In the genomic region with DNA sequence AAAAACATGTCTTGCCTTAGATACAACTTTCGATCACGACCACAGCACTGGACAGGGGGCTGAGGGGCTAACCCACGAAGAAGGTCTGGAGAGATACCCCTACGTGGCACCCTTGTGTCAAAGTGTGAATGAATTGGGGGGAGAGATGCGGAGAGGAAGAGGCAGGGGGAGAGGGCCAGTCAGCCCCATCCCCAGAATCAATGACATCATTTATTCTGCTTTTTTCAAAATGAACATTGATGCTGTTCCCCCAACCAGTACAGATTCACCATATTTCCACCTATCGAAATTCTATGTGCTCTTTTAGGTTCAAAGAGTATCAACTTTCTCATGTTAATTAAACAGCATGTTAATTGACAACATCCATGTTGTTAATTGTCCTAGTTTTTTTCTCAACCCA, we compare ENCODE assay signal across 19 cellular contexts. TPM values are rescaled to one million over a fixed set of nuclear protein-coding genes. Genes with fewer than 3 reads are reported as not detected.
DNase-seq lines count a peak whose midpoint lies in the region; ATAC-seq, FAIRE-seq and TF ChIP-seq lines count a peak whose summit lies in the region.
"Had no signal": no experiment of that assay in that cellular context is flagged by ENCODE, and none has a peak within 500 bp of the region (broad histone marks: within the 10 kb centered on the region; RNA-seq: fewer than 3 reads in every experiment).

No MANE protein-coding gene starts in this region.

- no peak for FAIRE-seq in HepG2 (lab: Jason Lieb, UNC)
- FAIRE-seq: G401.6, H1 had no signal

- H3K4me3 Mint-ChIP-seq in T-helper 17 cell (no peak overlapping the region), chondrocyte (ENCODE audit: unreplicated experiment) (no peak overlapping the region), Caco-2 (ENCODE audit: unreplicated experiment) (no peak overlapping the region)
- no peak overlapping the region for H3K4me3 Mint-ChIP-seq in effector memory CD8-positive, alpha-beta T cell
- H3K4me3 Mint-ChIP-seq: CD4-positive, alpha-beta T cell had no signal

- no peak overlapping the region for H3K4me3 ChIP-seq in HepG2 (replicated peaks in 1 of 3; ENCODE audit: insufficient read depth in 1 of 3, low read depth in 2 of 3, low read length in 3 of 3)
- H3K4me3 ChIP-seq in right lobe of liver: no peak overlapping the region
- no peak overlapping the region for H3K4me3 ChIP-seq in Caco-2 (ENCODE audit: low read depth, low read length)
- H3K4me3 ChIP-seq: Peyer's patch had no signal

- H3K27me3 ChIP-seq in HepG2 (ENCODE audit: control insufficient read depth in 1 of 2, insufficient read depth in 2 of 2, low read length in 2 of 2): no peaks in the 10 kb centered on the region
- no peaks in the 10 kb centered on the region for H3K27me3 ChIP-seq in right lobe of liver
- no peaks in the 10 kb centered on the region for H3K27me3 ChIP-seq in Caco-2 (replicated peaks; ENCODE audit: control insufficient read depth, insufficient read depth, low read length)
- H3K27me3 ChIP-seq: Peyer's patch had no signal

- ATAC-seq in HepG2 (no peak), right lobe of liver (no peak), T-helper 17 cell (no peak)
- ATAC-seq in effector memory CD8-positive, alpha-beta T cell (replicated peaks): no peak

- 93% methylated on average over 6 of the region's 6 CpGs for WGBS in HepG2 (ENCODE audit: low lambda C conversion rate)
- 96% methylated on average over 6 of the region's 6 CpGs for WGBS in right lobe of liver (ENCODE audit: insufficient coverage, low coverage, low lambda C conversion rate, missing lambda C conversion rate)

- H3K4me1 Mint-ChIP-seq in T-helper 17 cell (peaks cover 17% of the 10 kb centered on the region), chondrocyte (ENCODE audit: low read depth) (peaks cover 41% of the 10 kb centered on the region), Caco-2 (ENCODE audit: low read depth, unreplicated experiment) (peaks cover 6% of the 10 kb centered on the region)
- H3K4me1 Mint-ChIP-seq in effector memory CD8-positive, alpha-beta T cell (ENCODE audit: low read depth in 2 of 2): peaks cover 19% of the 10 kb centered on the region in 2 donors

- H3K36me3 ChIP-seq in HepG2 (replicated peaks in 1 of 2; ENCODE audit: control insufficient read depth in 1 of 2, insufficient read depth in 2 of 2, low read length in 2 of 2): peaks cover 10 to 74% of the 10 kb centered on the region in 2 experiments
- no peaks in the 10 kb centered on the region for H3K36me3 ChIP-seq in right lobe of liver
- no peaks in the 10 kb centered on the region; the same call in 1 of the 2 replicates for H3K36me3 ChIP-seq in Caco-2 (ENCODE audit: control insufficient read depth, insufficient read depth, low read length)

- H4K20me1 ChIP-seq in HepG2 (ENCODE audit: insufficient read depth, low read length): peaks cover 9% of the 10 kb centered on the region; the same call in 1 of the 2 replicates

- H3K27ac Mint-ChIP-seq in T-helper 17 cell (peak overlapping the region; percentile 32), chondrocyte (ENCODE audit: unreplicated experiment) (peak overlapping the region; percentile 20), Caco-2 (ENCODE audit: unreplicated experiment) (no peak overlapping the region)
- H3K27ac Mint-ChIP-seq in effector memory CD8-positive, alpha-beta T cell: peak overlapping the region in 1 of 2 donors; percentile 27
- H3K27ac Mint-ChIP-seq: CD4-positive, alpha-beta T cell had no signal

- in situ Hi-C loops in HepG2 (cut with HindIII; ENCODE audit: extremely low pct_ligation_motif_present, low pct_unique_long_range_greater_than_20kb): no loop called here

- H3K36me3 Mint-ChIP-seq in T-helper 17 cell (ENCODE audit: low read depth) (peaks cover 8% of the 10 kb centered on the region), chondrocyte (ENCODE audit: low read depth) (peaks cover 15% of the 10 kb centered on the region), Caco-2 (ENCODE audit: insufficient read depth, unreplicated experiment) (peaks cover 7% of the 10 kb centered on the region)
- H3K36me3 Mint-ChIP-seq in effector memory CD8-positive, alpha-beta T cell (ENCODE audit: insufficient read depth): peaks cover 7% of the 10 kb centered on the region

- no peak overlapping the region for H2AFZ ChIP-seq in HepG2 (ENCODE audit: low read length)

- H3K4me1 ChIP-seq in HepG2 (ENCODE audit: insufficient read depth, low read length) (peaks cover 31% of the 10 kb centered on the region), right lobe of liver (peaks cover 0 to 9% (median 3%) of the 10 kb centered on the region in 4 donors), Caco-2 (no peaks in the 10 kb centered on the region)

- TF ChIP-seq EP300 in HepG2 (IDR thresholded peaks at IDR 0.05; ENCODE audit: low read depth in 2 of 2, low read length in 2 of 2): no peak
- TF ChIP-seq EP300 in HepG2 (CRISPR knock-in tag; IDR thresholded peaks at IDR 0.05; ENCODE audit: borderline replicate concordance): no peak

- intact Hi-C loops in HepG2 (cut with micrococcal nuclease; ENCODE audit: unreplicated experiment) (no loop called here), right lobe of liver (cut with DNase I) (no loop called here), Caco-2 (cut with micrococcal nuclease; ENCODE audit: unreplicated experiment) (no loop called here)

- CTCF ChIA-PET in HepG2 (lab: Yijun Ruan, JAX; ENCODE audit: low intra/inter-chr PET ratio, low total read pairs) (no interaction called here), Caco-2 (lab: Charles Lee) (no interaction called here)

- DNase-seq in HepG2 (ENCODE audit: low spot score) (no peak), right lobe of liver (no peak), T-helper 17 cell (no peak), chondrocyte (ENCODE audit: low spot score) (no peak), DMS79 treated with DMSO at 0.1 percent for 48 hours (lab: John Stamatoyannopoulos, UW) (no peak), NCI-H446 treated with DMSO at 0.1 percent for 48 hours (lab: John Stamatoyannopoulos, UW) (no peak), Caco-2 (no peak)
- DNase-seq in effector memory CD8-positive, alpha-beta T cell: no peak
- DNase-seq: 8988T; CD4-positive, alpha-beta T cell; DMS53; HCEC 1CT; NCI-H2029; NCI-H526 treated with DMSO at 0.1 percent for 48 hours; Peyer's patch; SIG-M5; SK-N-SH had no signal

- no peaks in the 10 kb centered on the region for H3K27me3 Mint-ChIP-seq in T-helper 17 cell
- no peaks in the 10 kb centered on the region for H3K27me3 Mint-ChIP-seq in chondrocyte (ENCODE audit: low read depth)
- H3K27me3 Mint-ChIP-seq in effector memory CD8-positive, alpha-beta T cell: no peaks in the 10 kb centered on the region
- H3K27me3 Mint-ChIP-seq in Caco-2 (ENCODE audit: insufficient read depth, unreplicated experiment): no peaks in the 10 kb centered on the region
- H3K27me3 Mint-ChIP-seq: CD4-positive, alpha-beta T cell had no signal

- H3K9me3 Mint-ChIP-seq in chondrocyte (ENCODE audit: low read depth) (no peaks in the 10 kb centered on the region), Caco-2 (ENCODE audit: unreplicated experiment) (no peaks in the 10 kb centered on the region)
- H3K9me3 Mint-ChIP-seq in effector memory CD8-positive, alpha-beta T cell: no peaks in the 10 kb centered on the region
- H3K9me3 Mint-ChIP-seq: CD4-positive, alpha-beta T cell had no signal

- POLR2A ChIA-PET in HepG2 (lab: Yijun Ruan, JAX) (no interaction called here), Caco-2 (lab: Charles Lee) (no interaction called here)

- TF ChIP-seq POLR2A in HepG2 (IDR thresholded peaks at IDR 0.05; ENCODE audit: insufficient read depth in 1 of 2, low read depth in 2 of 2, low read length in 2 of 2) (no peak), right lobe of liver (IDR thresholded peaks at IDR 0.05) (no peak)

- no peak for TF ChIP-seq RAD21 in HepG2 (CRISPR knock-in tag; IDR thresholded peaks at IDR 0.05)

- TF ChIP-seq CTCF in HepG2 (CRISPR knock-in tag; IDR thresholded peaks at IDR 0.05) (no peak), right lobe of liver (IDR thresholded peaks at IDR 0.05) (no peak), chondrocyte (IDR thresholded peaks at IDR 0.05) (no peak), Caco-2 (IDR thresholded peaks at IDR 0.05; ENCODE audit: insufficient read depth in 1 of 2, low read depth in 1 of 2, low read length in 1 of 2, severe bottlenecking in 1 of 2, unreplicated experiment in 1 of 2) (no peak)

- BruUV-seq in HepG2 (replicated peaks; lab: Mats Ljungman, UMichigan) (no TSS peak), Caco-2 (replicated peaks; lab: Mats Ljungman, UMichigan) (no TSS peak)

- H3K9ac ChIP-seq in HepG2 (ENCODE audit: insufficient read depth, low read depth, low read length): no peak overlapping the region
- H3K9ac ChIP-seq: SK-N-SH had no signal

- no peaks in the 10 kb centered on the region for H3K9me3 ChIP-seq in HepG2 (ENCODE audit: low read length)
- no peaks in the 10 kb centered on the region for H3K9me3 ChIP-seq in right lobe of liver
- H3K9me3 ChIP-seq in T-helper 17 cell (ENCODE audit: control insufficient read depth, low read length, poor library complexity, severe bottlenecking): no peaks in the 10 kb centered on the region
- H3K9me3 ChIP-seq in Caco-2: no peaks in the 10 kb centered on the region
- H3K9me3 ChIP-seq: Peyer's patch, SK-N-SH had no signal

- H3K4me2 ChIP-seq in HepG2 (ENCODE audit: low read depth, low read length): no peak overlapping the region
- H3K4me2 ChIP-seq: SK-N-SH had no signal

- H3K79me2 ChIP-seq in HepG2 (ENCODE audit: insufficient read depth, low read length): peaks cover 3% of the 10 kb centered on the region

- no peak overlapping the region for H3K27ac ChIP-seq in HepG2 (ENCODE audit: extremely low read length, insufficient read depth, low read length)
- H3K27ac ChIP-seq in right lobe of liver: no peak overlapping the region
- H3K27ac ChIP-seq: Peyer's patch had no signal

RNA-seq across cellular contexts. Expression of gene DAP, which starts 32.4 kb away (rescaled TPM):
- total RNA-seq in HepG2 (2016; rRNA removed; fragmentation: Illumina TruSeq; extraction: Trizol) (22.0 and 51.2 TPM in 2 replicates), right lobe of liver (100 to 1,000 TPM in 4 of 6 experiments, 10 to 100 TPM in 2; 97.0 to 126 (median 104) TPM), T-helper 17 cell (10 to 100 TPM; 40.1 to 54.5 TPM), chondrocyte (210 to 235 TPM (median 234 TPM) in 3 replicates), Caco-2 (2022) (74.7 and 77.6 TPM in 2 replicates)
- 19.5 and 20.1 TPM in 2 replicates for total RNA-seq in HepG2 (2016; cell fraction: cytosol; rRNA removed; fragmentation: Illumina TruSeq; extraction: Trizol; ENCODE audit: low read depth)
- 20.5 and 51.1 TPM in 2 replicates for total RNA-seq in HepG2 (2016; cell fraction: insoluble cytoplasmic fraction; rRNA removed; fragmentation: Illumina TruSeq; extraction: Trizol)
- total RNA-seq in HepG2 (2016; cell fraction: membrane; rRNA removed; fragmentation: Illumina TruSeq; extraction: Trizol): 87.7 and 89.8 TPM in 2 replicates
- total RNA-seq in HepG2 (2016; cell fraction: nucleus; rRNA removed; fragmentation: Illumina TruSeq; extraction: Trizol): 30.0 and 39.7 TPM in 2 replicates
- polyA plus RNA-seq in HepG2 (2011; rRNA removed): 54.3 and 57.5 TPM in 2 replicates
- 82.9 and 92.2 TPM in 2 replicates for polyA plus RNA-seq in HepG2 (2011; cell fraction: cytosol; rRNA removed)
- 34.1 and 35.5 TPM in 2 replicates for polyA plus RNA-seq in HepG2 (2011; cell fraction: nucleus; rRNA removed)
- 98.8 and 102 TPM in 2 replicates for polyA plus RNA-seq in HepG2 (2012)
- polyA plus RNA-seq in HepG2 (2016; cell fraction: cytosol; fragmentation: Illumina TruSeq; extraction: Trizol; ENCODE audit: low read depth): 88.2 and 107 TPM in 2 replicates
- polyA plus RNA-seq in HepG2 (2016; cell fraction: insoluble cytoplasmic fraction; fragmentation: Illumina TruSeq; extraction: Trizol; ENCODE audit: low read depth): 112 and 139 TPM in 2 replicates
- polyA plus RNA-seq in HepG2 (2016; cell fraction: membrane; fragmentation: Illumina TruSeq; extraction: Trizol; ENCODE audit: low read depth): 175 and 183 TPM in 2 replicates
- polyA plus RNA-seq in HepG2 (2016; cell fraction: nucleus; fragmentation: Illumina TruSeq; extraction: Trizol; ENCODE audit: insufficient read depth, low read depth): 80.5 and 81.6 TPM in 2 replicates
- 58.7 and 66.7 TPM in 2 replicates for polyA minus RNA-seq in HepG2 (2011; rRNA and poly(A)+ RNA removed; ENCODE audit: low replicate concordance)
- 50.0 and 52.9 TPM in 2 replicates for polyA minus RNA-seq in HepG2 (2011; cell fraction: cytosol; rRNA and poly(A)+ RNA removed)
- polyA minus RNA-seq in HepG2 (2011; cell fraction: nucleus; rRNA and poly(A)+ RNA removed): 41.0 and 48.8 TPM in 2 replicates
